Comparison of ENCODE assay signal across 15 cellular contexts in the genomic region with DNA sequence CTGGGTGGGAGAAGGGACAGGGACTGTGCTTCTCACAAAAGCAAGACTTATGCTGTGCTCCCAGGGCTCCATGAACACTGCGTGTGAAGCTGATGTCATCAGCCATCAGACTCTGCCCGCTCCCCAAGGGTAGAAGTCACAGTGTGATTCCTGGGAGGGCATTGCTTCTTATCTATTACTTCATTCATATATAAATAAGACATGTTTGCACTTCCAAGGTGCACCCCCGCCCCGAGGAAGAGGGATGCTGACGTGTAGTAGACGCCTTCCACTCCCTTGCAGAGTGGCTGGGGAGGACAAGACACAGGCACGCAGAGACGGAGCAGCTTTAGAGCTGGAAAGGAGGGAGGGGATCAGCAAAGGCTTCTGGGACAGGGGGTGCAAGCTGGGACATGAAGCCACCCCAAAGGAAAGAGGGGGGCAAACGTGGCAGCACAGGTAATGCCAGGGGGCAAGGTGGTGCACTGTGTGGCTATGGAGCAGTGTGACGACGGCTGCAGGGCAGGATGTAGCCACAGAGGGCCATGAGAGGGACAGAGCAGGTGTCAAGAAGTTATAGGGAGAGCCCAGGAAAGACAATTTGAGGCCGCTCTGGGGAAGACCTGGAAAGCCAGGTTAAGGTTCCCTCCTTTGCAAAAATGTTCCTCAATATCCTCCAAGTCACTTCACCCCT.
DNase-seq lines count a peak whose midpoint lies in the region; ATAC-seq, FAIRE-seq and TF ChIP-seq lines count a peak whose summit lies in the region.
"Had no signal": no experiment of that assay in that cellular context is flagged by ENCODE, and none has a peak within 500 bp of the region (broad histone marks: within the 10 kb centered on the region; RNA-seq: fewer than 3 reads in every experiment).

No MANE protein-coding gene starts in this region.

- H4K8ac ChIP-seq in H1 (ENCODE audit: extremely low read depth, insufficient read depth, low read length): peak overlapping the region; percentile 62; the same call in 1 of the 2 replicates

- no peaks in the 10 kb centered on the region for H3K79me1 ChIP-seq in H1 (ENCODE audit: low read depth, low read length)

- no peak overlapping the region for H3K4me3 ChIP-seq in HEK293 (ENCODE audit: low read depth, low read length)
- no peak overlapping the region for H3K4me3 ChIP-seq in H1 (ENCODE audit: extremely low read depth in 1 of 4, insufficient read depth in 2 of 4, low read depth in 3 of 4, low read length in 4 of 4)
- no peak overlapping the region for H3K4me3 ChIP-seq in smooth muscle cell
- H3K4me3 ChIP-seq in SJCRH30: no peak overlapping the region
- H3K4me3 ChIP-seq in mucosa of descending colon: no peak overlapping the region

- no peak overlapping the region for H3K9ac ChIP-seq in H1 (replicated peaks in 1 of 4; ENCODE audit: extremely low read depth in 1 of 4, low read depth in 3 of 4, low read length in 3 of 4)
- H3K9ac ChIP-seq in smooth muscle cell (ENCODE audit: low read depth): no peak overlapping the region

- no peak for TF ChIP-seq EP300 in H1 (IDR thresholded peaks at IDR 0.05; ENCODE audit: borderline replicate concordance in 1 of 2, low read depth in 2 of 2, low read length in 2 of 2)

- H3F3A ChIP-seq in smooth muscle cell (ENCODE audit: low read depth): no peaks in the 10 kb centered on the region

- TF ChIP-seq CTCF in HEK293 (tag by site-specific recombination; IDR thresholded peaks at IDR 0.05) (no peak), H1 (IDR thresholded peaks at IDR 0.05; ENCODE audit: control extremely low read depth in 1 of 3, insufficient read depth in 1 of 3, low read depth in 1 of 3, low read length in 3 of 3) (no peak), smooth muscle cell (IDR thresholded peaks at IDR 0.05; ENCODE audit: borderline replicate concordance, insufficient read depth, poor library complexity, severe bottlenecking) (no peak), mucosa of descending colon (IDR thresholded peaks at IDR 0.05) (no peak)

- H3K9me3 ChIP-seq in HEK293 (ENCODE audit: control insufficient read depth, insufficient read depth, low read depth, low read length) (no peaks in the 10 kb centered on the region), H1 (ENCODE audit: insufficient read depth in 2 of 2, low read depth in 1 of 2, low read length in 1 of 2) (no peaks in the 10 kb centered on the region), smooth muscle cell (replicated peaks; ENCODE audit: low read depth) (no peaks in the 10 kb centered on the region), SJCRH30 (replicated peaks) (no peaks in the 10 kb centered on the region), mucosa of descending colon (no peaks in the 10 kb centered on the region)

- WGBS in H1 (ENCODE audit: extremely low coverage in 1 of 2, insufficient coverage in 1 of 2, insufficient read length in 1 of 2, insufficient replicate concordance in 2 of 2, low coverage in 1 of 2, low lambda C conversion rate in 2 of 2, missing lambda C conversion rate in 1 of 2), 2 experiments: 88% methylated on average over 11 of the region's 12 CpGs; no CpG with 5 or more reads in 1 of the 2 experiments
- 62% methylated on average over 12 of the region's 12 CpGs for WGBS in smooth muscle cell (ENCODE audit: low lambda C conversion rate)

- H3K36me3 ChIP-seq in HEK293 (ENCODE audit: control insufficient read depth in 2 of 2, insufficient read depth in 1 of 2, low read length in 2 of 2): no peaks in the 10 kb centered on the region
- H3K36me3 ChIP-seq in H1 (ENCODE audit: control insufficient read depth in 2 of 4, insufficient read depth in 4 of 4, low read length in 3 of 4): no peaks in the 10 kb centered on the region
- no peaks in the 10 kb centered on the region for H3K36me3 ChIP-seq in smooth muscle cell (ENCODE audit: low read depth)
- H3K36me3 ChIP-seq in SJCRH30: no peaks in the 10 kb centered on the region
- no peaks in the 10 kb centered on the region for H3K36me3 ChIP-seq in mucosa of descending colon (ENCODE audit: low read depth)

- H3K4ac ChIP-seq in H1 (replicated peaks; ENCODE audit: insufficient read length, low read depth, low read length): no peak overlapping the region

- H2AFZ ChIP-seq in H1 (ENCODE audit: low read length): peak overlapping the region; percentile 9; the same call in 1 of the 2 replicates
- H2AFZ ChIP-seq in smooth muscle cell (ENCODE audit: low read depth): no peak overlapping the region

- 0 out of 2 replicates have a peak overlapping the region, but pooled peaks have one; percentile 54 for H2BK15ac ChIP-seq in H1 (ENCODE audit: low read length)

- no peak for DNase-seq in H1 (ENCODE audit: low read depth in 1 of 2, low spot score in 2 of 2)
- DNase-seq in mucosa of gallbladder (ENCODE audit: low spot score): peak; percentile 30
- DNase-seq in smooth muscle cell (lab: John Stamatoyannopoulos, UW; ENCODE audit: unreplicated experiment): no peak
- DNase-seq in SJCRH30: no peak
- DNase-seq in effector CD4-positive, alpha-beta T cell: no peak
- DNase-seq in mucosa of descending colon: no peak
- DNase-seq: ACHN; CD4-positive, CD25-positive, alpha-beta regulatory T cell; DMS79; Karpas-422; NCI-H2029; NCI-H2171 treated with DMSO at 0.1 percent for 48 hours; NCI-H774 had no signal

- no peaks in the 10 kb centered on the region for H3K79me2 ChIP-seq in H1 (ENCODE audit: control insufficient read depth in 1 of 2, insufficient read depth in 2 of 2, low read length in 2 of 2)
- H3K79me2 ChIP-seq in smooth muscle cell (ENCODE audit: low read depth): no peaks in the 10 kb centered on the region

- H4K5ac ChIP-seq in H1 (ENCODE audit: insufficient read length, low read depth, low read length): no peak overlapping the region

- H2BK5ac ChIP-seq in H1 (ENCODE audit: low read depth, low read length): no peak overlapping the region

- peak overlapping the region; percentile 42 for H3K27ac ChIP-seq in HEK293 (ENCODE audit: extremely low read depth, low read depth, low read length)
- H3K27ac ChIP-seq in H1 (ENCODE audit: low read depth, low read length): no peak overlapping the region
- H3K27ac ChIP-seq in smooth muscle cell (ENCODE audit: low read depth): peak overlapping the region; percentile 6
- no peak overlapping the region for H3K27ac ChIP-seq in SJCRH30

- no peak overlapping the region; the same call in 1 of the 2 replicates for H2BK12ac ChIP-seq in H1 (ENCODE audit: low read depth, low read length)

- no peak overlapping the region for H3K56ac ChIP-seq in H1 (replicated peaks; ENCODE audit: insufficient read length, low read depth, low read length)

- ATAC-seq in mucosa of descending colon: no peak

- no peak overlapping the region for H3K18ac ChIP-seq in H1 (ENCODE audit: extremely low read depth, low read length)

- TF ChIP-seq RAD21 in H1 (IDR thresholded peaks at IDR 0.05 in 1 of 2, conservative IDR thresholded peaks at IDR 0.05 in 1 of 2; ENCODE audit: low read depth in 2 of 2, low read length in 2 of 2): no peak; a peak in 1 of 4 replicates

- TF ChIP-seq POLR2A in H1 (IDR thresholded peaks at IDR 0.05; ENCODE audit: control extremely low read depth in 1 of 2, low read depth in 2 of 2, low read length in 2 of 2): no peak

- no peaks in the 10 kb centered on the region for H4K20me1 ChIP-seq in H1 (replicated peaks in 1 of 2; ENCODE audit: control insufficient read depth in 1 of 2, insufficient read depth in 2 of 2, low read length in 2 of 2)
- no peaks in the 10 kb centered on the region for H4K20me1 ChIP-seq in smooth muscle cell (ENCODE audit: low read depth)

- no peaks in the 10 kb centered on the region for H3K27me3 ChIP-seq in H1 (replicated peaks in 1 of 4; ENCODE audit: control insufficient read depth in 3 of 4, extremely low read depth in 1 of 4, insufficient read depth in 3 of 4, low read length in 3 of 4)
- no peaks in the 10 kb centered on the region for H3K27me3 ChIP-seq in smooth muscle cell (ENCODE audit: low read depth)
- H3K27me3 ChIP-seq in SJCRH30: no peaks in the 10 kb centered on the region

- H3K4me2 ChIP-seq in H1 (ENCODE audit: insufficient read depth in 1 of 2, low read depth in 2 of 2, low read length in 2 of 2): no peak overlapping the region
- no peak overlapping the region for H3K4me2 ChIP-seq in smooth muscle cell

- CTCF ChIA-PET in HEK293 (lab: Yijun Ruan, JAX): interaction anchor here (0.7 kb wide), 1 partner anchor 569 kb away, joined by 4 read pairs; no protein-coding TSS in a partner anchor
- CTCF ChIA-PET in H1 (lab: Charles Lee; ENCODE audit: partially characterized antibody): no interaction called here

- POLR2A ChIA-PET in HEK293 (lab: Yijun Ruan, JAX) (interaction anchor here (0.8 kb wide), 1 partner anchor 36 kb away, joined by 3 read pairs; no protein-coding TSS in a partner anchor), H1 (lab: Charles Lee; ENCODE audit: partially characterized antibody) (no interaction called here)

- H3K4me1 ChIP-seq in HEK293 (ENCODE audit: control insufficient read depth, insufficient read depth, low read length) (peaks cover 10% of the 10 kb centered on the region), H1 (replicated peaks in 1 of 4; ENCODE audit: control insufficient read depth in 3 of 4, insufficient read depth in 4 of 4, low read length in 3 of 4) (peaks cover 0 to 3% (median 1%) of the 10 kb centered on the region in 4 experiments; a peak in 3 of 7 replicates), smooth muscle cell (ENCODE audit: low read depth) (peaks cover 9% of the 10 kb centered on the region), SJCRH30 (peaks cover 36% of the 10 kb centered on the region), mucosa of descending colon (ENCODE audit: low read depth) (no peaks in the 10 kb centered on the region)

- no peak overlapping the region for H2BK120ac ChIP-seq in H1 (replicated peaks; ENCODE audit: low read depth, low read length)

- intact Hi-C loops in mucosa of descending colon (cut with DNase I, micrococcal nuclease): no loop called here

- H3K14ac ChIP-seq in H1 (ENCODE audit: insufficient read length): no peak overlapping the region

- no peak overlapping the region for H2AK5ac ChIP-seq in H1 (ENCODE audit: low read depth, low read length)

- no peaks in the 10 kb centered on the region; the same call in 1 of the 2 replicates for H3K23me2 ChIP-seq in H1 (ENCODE audit: low read depth, low read length)

- H3K23ac ChIP-seq in H1 (ENCODE audit: insufficient read length): no peak overlapping the region

- H2BK20ac ChIP-seq in H1 (ENCODE audit: low read length): no peak overlapping the region

- no peak overlapping the region for H4K91ac ChIP-seq in H1 (replicated peaks; ENCODE audit: insufficient read length, low read length)

- FAIRE-seq in H1 (lab: Jason Lieb, UNC): no peak
- FAIRE-seq: GM12891 had no signal

TF ChIP-seq in H1, 55 proteins besides CTCF, POLR2A, EP300 and RAD21:
- TF ChIP-seq BACH1 (IDR thresholded peaks at IDR 0.05; ENCODE audit: low read length) (no peak), MAFK (IDR thresholded peaks at IDR 0.05; ENCODE audit: low read depth, low read length) (no peak), RXRA (IDR thresholded peaks at IDR 0.05; ENCODE audit: insufficient read depth, low read depth, low read length) (no peak), YY1 (IDR thresholded peaks at IDR 0.05; ENCODE audit: low read depth, low read length) (no peak), CTBP2 (IDR thresholded peaks at IDR 0.05; ENCODE audit: borderline replicate concordance, insufficient read depth, insufficient read length, low read length) (no peak), NRF1 (IDR thresholded peaks at IDR 0.05; ENCODE audit: low read depth, low read length) (no peak)

Comparison
In these comparisons a context has a peak if more than half of its experiments do, and no peak if none do; other contexts are left out.
1. H3K27ac ChIP-seq: peak in HEK293 (single experiment) and smooth muscle cell (single experiment); none in H1 (single experiment) and SJCRH30 (single experiment).